28 cellular contexts compared by ENCODE assay signal in the genomic region with DNA sequence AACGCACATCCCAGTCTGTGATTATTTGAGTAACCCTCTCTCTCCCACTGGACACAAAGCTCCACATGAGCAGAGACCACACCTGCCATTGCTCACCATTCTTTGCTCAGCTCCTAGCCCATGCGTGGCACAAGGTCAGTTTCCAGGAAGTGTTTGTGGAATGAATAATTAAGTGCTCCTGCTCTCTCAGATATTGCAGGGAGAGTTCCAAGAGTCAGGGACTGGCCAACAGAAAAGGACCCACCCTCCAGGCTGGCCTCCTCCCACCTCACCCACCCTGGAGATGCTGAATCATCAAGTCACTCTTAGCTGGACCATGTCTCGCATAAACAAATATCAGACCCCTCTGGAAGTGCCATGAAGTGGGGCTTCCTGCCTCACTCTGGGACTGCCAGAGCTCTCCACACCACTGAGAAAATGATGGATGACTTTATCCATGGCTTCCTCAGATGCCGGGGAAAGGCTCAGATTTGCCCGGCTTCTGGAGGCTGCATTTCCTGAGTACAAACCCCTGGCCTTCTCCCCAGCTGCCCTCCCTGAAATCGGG.
DNase-seq lines count a peak whose midpoint lies in the region; TF ChIP-seq lines count a peak whose summit lies in the region.
"Had no signal": no experiment of that assay in that cellular context is flagged by ENCODE, and none has a peak within 500 bp of the region (broad histone marks: within the 10 kb centered on the region; RNA-seq: fewer than 3 reads in every experiment).

No MANE protein-coding gene starts in this region.

- H3K27me3 ChIP-seq in MG63 (no peaks in the 10 kb centered on the region), fibroblast of lung (ENCODE audit: control insufficient read depth, insufficient read depth, low read length) (no peaks in the 10 kb centered on the region), PC-9 (ENCODE audit: insufficient read depth, low read depth) (0 out of 2 replicates have a peak, but pooled peaks cover 4% of the 10 kb centered on the region), neural progenitor cell (no peaks in the 10 kb centered on the region)
- H3K27me3 ChIP-seq: adrenal gland, cardiac muscle cell, esophagus muscularis mucosa, tibial nerve had no signal

- H3K9me3 Mint-ChIP-seq in osteocyte (ENCODE audit: unreplicated experiment) (no peaks in the 10 kb centered on the region), neural progenitor cell (no peaks in the 10 kb centered on the region)
- H3K9me3 Mint-ChIP-seq: activated CD4-positive, alpha-beta T cell treated with anti-CD3 and anti-CD28 coated beads, Interleukin-2, amount 10 ng/mL, durations not matched to agents 7 days and 5 days; activated naive CD4-positive, alpha-beta T cell treated with anti-CD3 and anti-CD28 coated beads for 36 hours; activated T-cell treated with anti-CD3 and anti-CD28 coated beads, Interleukin-2, amount 50 U/mL, for 72 hours; CD8-positive, alpha-beta T cell; nephron progenitor cell; stimulated activated naive CD8-positive, alpha-beta T cell treated with anti-CD3 and anti-CD28 coated beads, Interleukin-15, amount 100 ng/mL, for 72 hours had no signal

- no TSS peak for BruUV-seq in PC-9 (replicated peaks; lab: Mats Ljungman, UMichigan)

- no peaks in the 10 kb centered on the region for H3K79me2 ChIP-seq in fibroblast of lung (ENCODE audit: control insufficient read depth, insufficient read depth, low read length)
- H3K79me2 ChIP-seq in PC-9 (ENCODE audit: low read depth) = no peaks in the 10 kb centered on the region
- no peaks in the 10 kb centered on the region for H3K79me2 ChIP-seq in neural progenitor cell (ENCODE audit: low read depth)

- H3K27ac Mint-ChIP-seq in osteocyte (ENCODE audit: unreplicated experiment) = no peak overlapping the region
- H3K27ac Mint-ChIP-seq in neural progenitor cell = no peak overlapping the region
- H3K27ac Mint-ChIP-seq: activated CD4-positive, alpha-beta T cell treated with anti-CD3 and anti-CD28 coated beads, Interleukin-2, amount 10 ng/mL, durations not matched to agents 7 days and 5 days; activated naive CD4-positive, alpha-beta T cell treated with anti-CD3 and anti-CD28 coated beads for 36 hours; activated T-cell treated with anti-CD3 and anti-CD28 coated beads, Interleukin-2, amount 50 U/mL, for 72 hours; B cell; CD8-positive, alpha-beta T cell; WTC11 had no signal

- POLR2A ChIA-PET in PC-9 (lab: Charles Lee; ENCODE audit: unreplicated experiment) = no interaction called here

- H3K36me3 ChIP-seq in MG63 (no peaks in the 10 kb centered on the region), fibroblast of lung (ENCODE audit: control insufficient read depth, insufficient read depth, low read length) (no peaks in the 10 kb centered on the region), PC-9 (ENCODE audit: low read depth) (no peaks in the 10 kb centered on the region), neural progenitor cell (no peaks in the 10 kb centered on the region)
- H3K36me3 ChIP-seq: adrenal gland, cardiac muscle cell, HAP-1, tibial nerve had no signal

- no peaks in the 10 kb centered on the region; the same call in 1 of the 2 replicates for H3K9me3 ChIP-seq in MG63
- no peaks in the 10 kb centered on the region for H3K9me3 ChIP-seq in fibroblast of lung (ENCODE audit: control insufficient read depth, insufficient read depth, low read depth, low read length)
- H3K9me3 ChIP-seq in PC-9 (ENCODE audit: insufficient read depth, low read depth) = no peaks in the 10 kb centered on the region
- H3K9me3 ChIP-seq in neural progenitor cell (ENCODE audit: low read depth) = no peaks in the 10 kb centered on the region
- H3K9me3 ChIP-seq: adrenal gland, esophagus muscularis mucosa, HAP-1, tibial nerve had no signal

- no peak for TF ChIP-seq CTCF in fibroblast of lung (conservative IDR thresholded peaks at IDR 0.05 in 1 of 2, IDR thresholded peaks at IDR 0.05 in 1 of 2; ENCODE audit: low read depth in 1 of 2, low read length in 2 of 2)
- TF ChIP-seq CTCF in osteocyte (IDR thresholded peaks at IDR 0.05) = no peak
- no peak for TF ChIP-seq CTCF in PC-9 (conservative IDR thresholded peaks at IDR 0.05)
- TF ChIP-seq CTCF in neural progenitor cell (IDR thresholded peaks at IDR 0.05) = no peak

- CTCF ChIA-PET in PC-9 (lab: Charles Lee) = no interaction called here

- no peak overlapping the region for H3K4me3 ChIP-seq in MG63
- H3K4me3 ChIP-seq in fibroblast of lung (replicated peaks in 1 of 4; ENCODE audit: control extremely low read depth in 1 of 4, insufficient read depth in 1 of 4, low read depth in 3 of 4, low read length in 4 of 4) = no peak overlapping the region
- H3K4me3 ChIP-seq in PC-9 = no peak overlapping the region
- H3K4me3 ChIP-seq in neural progenitor cell = no peak overlapping the region
- H3K4me3 ChIP-seq: adrenal gland, cardiac muscle cell, coronary artery, esophagus muscularis mucosa, HAP-1, tibial nerve had no signal

- H3K9ac ChIP-seq in fibroblast of lung (ENCODE audit: insufficient read depth, low read length) (no peak overlapping the region), neural progenitor cell (no peak overlapping the region)

- DNase-seq in EH (ENCODE audit: low read depth) = peak; percentile 26
- peak; percentile 19 for DNase-seq in MG63
- DNase-seq in fibroblast of lung (ENCODE audit: low read depth in 2 of 2) = peak; percentile 19 to 82
- peak; percentile 60 for DNase-seq in osteocyte (ENCODE audit: extremely low spot score, unreplicated experiment)
- DNase-seq in PC-9 = no peak
- no peak for DNase-seq in neural progenitor cell (ENCODE audit: low spot score)
- DNase-seq in MV-4-11 (lab: John Stamatoyannopoulos, UW) = no peak
- DNase-seq in stimulated activated CD4-positive, alpha-beta T cell treated with anti-CD3 and anti-CD28 coated beads, Interleukin-12 subunit alpha, Interleukin-12 subunit beta, amount 100 ng/mL, for 4 hours = no peak
- DNase-seq: activated CD4-positive, alpha-beta T cell treated with anti-CD3 and anti-CD28 coated beads, Interleukin-2, amount 10 ng/mL, durations not matched to agents 7 days and 5 days; activated naive CD4-positive, alpha-beta T cell treated with anti-CD3 and anti-CD28 coated beads for 36 hours; activated T-cell treated with anti-CD3 and anti-CD28 coated beads, Interleukin-2, amount 50 U/mL, for 72 hours; CD8-positive, alpha-beta T cell; DMS153; KG1; NCI-H146; NCI-H446; NCI-H774; nephron progenitor cell; stimulated activated CD8-positive, alpha-beta memory T cell treated with anti-CD3 and anti-CD28 coated beads, Interleukin-4, amount 100 ng/mL, for 48 hours; stimulated activated naive CD8-positive, alpha-beta T cell treated with anti-CD3 and anti-CD28 coated beads, Interleukin-15, amount 100 ng/mL, for 72 hours had no signal

- no peaks in the 10 kb centered on the region for H3K27me3 Mint-ChIP-seq in osteocyte (ENCODE audit: unreplicated experiment)
- H3K27me3 Mint-ChIP-seq in neural progenitor cell (ENCODE audit: insufficient read depth, low read depth) = peaks cover 4% of the 10 kb centered on the region
- H3K27me3 Mint-ChIP-seq: activated CD4-positive, alpha-beta T cell treated with anti-CD3 and anti-CD28 coated beads, Interleukin-2, amount 10 ng/mL, durations not matched to agents 7 days and 5 days; stimulated activated naive CD8-positive, alpha-beta T cell treated with anti-CD3 and anti-CD28 coated beads, Interleukin-15, amount 100 ng/mL, for 72 hours had no signal

- H3K27ac ChIP-seq in fibroblast of lung (ENCODE audit: insufficient read depth, low read length) (no peak overlapping the region), PC-9 (no peak overlapping the region), neural progenitor cell (no peak overlapping the region)
- H3K27ac ChIP-seq: cardiac muscle cell, esophagus muscularis mucosa had no signal

- no peaks in the 10 kb centered on the region for H4K20me1 ChIP-seq in fibroblast of lung (ENCODE audit: control insufficient read depth, extremely low read depth, insufficient read depth, low read length)
- H4K20me1 ChIP-seq in PC-9 (ENCODE audit: insufficient read depth) = no peaks in the 10 kb centered on the region
- H4K20me1 ChIP-seq in neural progenitor cell (ENCODE audit: low read depth) = no peaks in the 10 kb centered on the region

- intact Hi-C loops in PC-9 (cut with micrococcal nuclease; ENCODE audit: unreplicated experiment) = no loop called here

- peaks cover 36% of the 10 kb centered on the region for H3K4me1 Mint-ChIP-seq in osteocyte (ENCODE audit: unreplicated experiment)
- H3K4me1 Mint-ChIP-seq in neural progenitor cell = peaks cover 23% of the 10 kb centered on the region
- H3K4me1 Mint-ChIP-seq: activated CD4-positive, alpha-beta T cell treated with anti-CD3 and anti-CD28 coated beads, Interleukin-2, amount 10 ng/mL, durations not matched to agents 7 days and 5 days had no signal

- H2AFZ ChIP-seq in fibroblast of lung (ENCODE audit: low read length) = no peak overlapping the region
- no peak overlapping the region for H2AFZ ChIP-seq in PC-9
- no peak overlapping the region for H2AFZ ChIP-seq in neural progenitor cell (replicated peaks)

- peaks cover 1% of the 10 kb centered on the region for H3K36me3 Mint-ChIP-seq in osteocyte (ENCODE audit: unreplicated experiment)
- H3K36me3 Mint-ChIP-seq in neural progenitor cell = no peaks in the 10 kb centered on the region
- H3K36me3 Mint-ChIP-seq: CD8-positive, alpha-beta T cell; WTC11 had no signal

- H3K4me1 ChIP-seq in fibroblast of lung (ENCODE audit: control insufficient read depth, extremely low read depth, insufficient read depth, low read length) (no peaks in the 10 kb centered on the region), PC-9 (replicated peaks; ENCODE audit: insufficient read depth) (no peaks in the 10 kb centered on the region), neural progenitor cell (peaks cover 5% of the 10 kb centered on the region)
- H3K4me1 ChIP-seq: HAP-1 had no signal

- H3K4me2 ChIP-seq in fibroblast of lung (ENCODE audit: extremely low read depth, insufficient read depth, low read length) = no peak overlapping the region
- H3K4me2 ChIP-seq in PC-9 = no peak overlapping the region
- H3K4me2 ChIP-seq in neural progenitor cell = no peak overlapping the region

- H3K4me3 Mint-ChIP-seq in osteocyte (ENCODE audit: unreplicated experiment) (no peak overlapping the region), neural progenitor cell (no peak overlapping the region)
- H3K4me3 Mint-ChIP-seq: activated CD4-positive, alpha-beta T cell treated with anti-CD3 and anti-CD28 coated beads, Interleukin-2, amount 10 ng/mL, durations not matched to agents 7 days and 5 days; activated naive CD4-positive, alpha-beta T cell treated with anti-CD3 and anti-CD28 coated beads for 36 hours; activated T-cell treated with anti-CD3 and anti-CD28 coated beads, Interleukin-2, amount 50 U/mL, for 72 hours; B cell; CD8-positive, alpha-beta T cell; nephron progenitor cell; stimulated activated naive CD8-positive, alpha-beta T cell treated with anti-CD3 and anti-CD28 coated beads, Interleukin-15, amount 100 ng/mL, for 72 hours; WTC11 had no signal

- no peaks in the 10 kb centered on the region for H3F3A ChIP-seq in PC-9 (ENCODE audit: insufficient read depth, low read depth)
- no peaks in the 10 kb centered on the region for H3F3A ChIP-seq in neural progenitor cell (ENCODE audit: low read depth)

- no peaks in the 10 kb centered on the region for H3K9me2 ChIP-seq in PC-9 (ENCODE audit: insufficient read depth)

Comparison
In these comparisons a context has a peak if more than half of its experiments do, and no peak if none do; other contexts are left out.
1. DNase-seq: peak in EH (single experiment), MG63 (single experiment), fibroblast of lung (2 of 2) and osteocyte (single experiment); none in PC-9 (0 of 2), neural progenitor cell (single experiment), MV-4-11 (single experiment) and stimulated activated CD4-positive, alpha-beta T cell treated with anti-CD3 and anti-CD28 coated beads, Interleukin-12 subunit alpha, Interleukin-12 subunit beta, amount 100 ng/mL, for 4 hours (single experiment).